27 cellular contexts compared by ENCODE assay signal in genomic region chr9:10534863-10535262, GRCh38.
"Had no signal": no experiment of that assay in that cellular context is flagged by ENCODE, and none has a peak within 500 bp of the region (broad histone marks: within the 10 kb centered on the region; RNA-seq: fewer than 3 reads in every experiment).

No MANE protein-coding gene starts in this region.

- ATAC-seq: activated T-cell treated with anti-CD3 and anti-CD28 coated beads, Interleukin-2, amount 50 U/mL, for 72 hours; body of pancreas; foreskin keratinocyte; left cardiac atrium; left ventricle myocardium superior; stimulated activated memory B cell treated with anti-CD40 and anti-IgM and Interleukin-4, amounts not matched to agents 10 μg/mL and 1 μg/mL and 100 μg/mL, for 72 hours; upper lobe of right lung had no signal

- H2AFZ ChIP-seq: parathyroid adenoma had no signal

- H3K27ac ChIP-seq: adrenal gland, body of pancreas, esophagus muscularis mucosa, foreskin keratinocyte, parathyroid adenoma, right atrium auricular region, stomach, thyroid gland, upper lobe of right lung had no signal

- H3K79me2 ChIP-seq: parathyroid adenoma had no signal

- H3K4me2 ChIP-seq: smooth muscle cell had no signal

- H3K27me3 ChIP-seq: adrenal gland, body of pancreas, esophagus muscularis mucosa, foreskin keratinocyte, right atrium auricular region, stomach, thyroid gland, upper lobe of right lung had no signal

- H3K4me1 ChIP-seq: adrenal gland, body of pancreas, esophagus muscularis mucosa, foreskin keratinocyte, parathyroid adenoma, right atrium auricular region, stomach, thyroid gland, upper lobe of right lung had no signal

- H3K4me3 ChIP-seq: adrenal gland, body of pancreas, esophagus muscularis mucosa, right atrium auricular region, smooth muscle cell, stomach, thyroid gland, upper lobe of right lung had no signal

- H3K36me3 ChIP-seq: adrenal gland, esophagus muscularis mucosa, right atrium auricular region, stomach, thyroid gland, upper lobe of right lung had no signal

- H3K9me3 ChIP-seq: adrenal gland, body of pancreas, esophagus muscularis mucosa, right atrium auricular region, stomach, thyroid gland, upper lobe of right lung had no signal

- DNase-seq: activated CD4-positive, alpha-beta T cell treated with anti-CD3 and anti-CD28 coated beads for 4 hours; activated CD4-positive, alpha-beta T cell treated with anti-CD3 and anti-CD28 coated beads, Interleukin-2, amount 50 U/mL, for 4 hours; activated naive CD4-positive, alpha-beta T cell treated with Interleukin-2 at 50 U/mL for 16 hours; activated naive CD8-positive, alpha-beta T cell treated with anti-CD3 and anti-CD28 coated beads for 36 hours; activated T-cell treated with anti-CD3 and anti-CD28 coated beads for 4 hours; activated T-cell treated with anti-CD3 and anti-CD28 coated beads, Interleukin-2, amount 50 U/mL, for 72 hours; adrenal gland; aorta; body of pancreas; dermis blood vessel endothelial cell; effector CD4-positive, alpha-beta T cell; foreskin keratinocyte; left cardiac atrium; left ventricle myocardium superior; naive B cell; nucleus accumbens; stimulated activated CD4-positive, alpha-beta T cell treated with anti-CD3 and anti-CD28 coated beads, Interleukin-1b, Interleukin-23, amount 100 ng/mL, for 48 hours; stimulated activated CD4-positive, alpha-beta T cell treated with anti-CD3 and anti-CD28 coated beads, Interleukin-4, amount 100 ng/mL, for 4 hours; stimulated activated CD8-positive, alpha-beta memory T cell treated with anti-CD3 and anti-CD28 coated beads, Interleukin-4, amount 100 ng/mL, for 48 hours; stomach; thyroid gland; upper lobe of right lung had no signal

- H3K9ac ChIP-seq: parathyroid adenoma had no signal
